In genomic region chr1:180386740-180387367, GRCh38 we compare ENCODE assay signal across 20 cellular contexts.
DNase-seq lines count a peak whose midpoint lies in the region; ATAC-seq and TF ChIP-seq lines count a peak whose summit lies in the region.
"Had no signal": no experiment of that assay in that cellular context is flagged by ENCODE, and none has a peak within 500 bp of the region (broad histone marks: within the 10 kb centered on the region; RNA-seq: fewer than 3 reads in every experiment).

No MANE protein-coding gene starts in this region.

- H3K27ac ChIP-seq in osteoblast (ENCODE audit: low read depth, low read length) (no peak overlapping the region), coronary artery (no peak overlapping the region)
- H3K27ac ChIP-seq: GM23248 had no signal

- peaks cover 26 to 47% of the 10 kb centered on the region in 2 donors for H3K36me3 Mint-ChIP-seq in activated T-cell treated with anti-CD3 and anti-CD28 coated beads, Interleukin-2, amount 50 U/mL, for 72 hours (ENCODE audit: insufficient read depth in 2 of 2)
- peaks cover 25% of the 10 kb centered on the region for H3K36me3 Mint-ChIP-seq in activated T-helper 17 cell treated with anti-CD3 and anti-CD28 coated beads, Interleukin-2, amount 50 U/mL, for 72 hours (ENCODE audit: low read depth)

- peaks cover 16% of the 10 kb centered on the region for H3K4me1 Mint-ChIP-seq in activated T-cell treated with anti-CD3 and anti-CD28 coated beads, Interleukin-2, amount 50 U/mL, for 72 hours (ENCODE audit: low read depth)
- H3K4me1 Mint-ChIP-seq in activated T-helper 17 cell treated with anti-CD3 and anti-CD28 coated beads, Interleukin-2, amount 50 U/mL, for 72 hours, result peaks cover 21% of the 10 kb centered on the region

- H3K79me2 ChIP-seq in osteoblast (ENCODE audit: insufficient read depth, low read length), result peaks cover 31% of the 10 kb centered on the region

- H4K20me1 ChIP-seq in osteoblast (ENCODE audit: insufficient read depth, low read length), result no peaks in the 10 kb centered on the region

- no peaks in the 10 kb centered on the region for H3K36me3 ChIP-seq in osteoblast (ENCODE audit: insufficient read depth, low read length)
- H3K36me3 ChIP-seq: BE2C had no signal

- H3K4me1 ChIP-seq in osteoblast (ENCODE audit: insufficient read depth, low read length), result no peaks in the 10 kb centered on the region
- H3K4me1 ChIP-seq: BE2C had no signal

- H3K4me2 ChIP-seq in osteoblast (ENCODE audit: insufficient read depth, low read length), result no peak overlapping the region

- ATAC-seq in activated T-cell treated with anti-CD3 and anti-CD28 coated beads, Interleukin-2, amount 50 U/mL, for 72 hours (replicated peaks in 1 of 2), result peak; percentile 65 to 80
- peak; percentile 68 for ATAC-seq in HG03025 (IDR thresholded peaks at IDR 0.05; ENCODE audit: low FRiP score, unreplicated experiment)
- peak; percentile 91 for ATAC-seq in activated T-helper 17 cell treated with anti-CD3 and anti-CD28 coated beads, Interleukin-2, amount 50 U/mL, for 72 hours (replicated peaks)
- ATAC-seq: Panc1, SK-N-SH treated with all-trans-retinoic acid at 6 μM for 48 hours had no signal

- no peaks in the 10 kb centered on the region for H3K27me3 Mint-ChIP-seq in activated T-cell treated with anti-CD3 and anti-CD28 coated beads, Interleukin-2, amount 50 U/mL, for 72 hours (ENCODE audit: low read depth)
- no peaks in the 10 kb centered on the region for H3K27me3 Mint-ChIP-seq in activated T-helper 17 cell treated with anti-CD3 and anti-CD28 coated beads, Interleukin-2, amount 50 U/mL, for 72 hours
- H3K27me3 Mint-ChIP-seq: CD4-positive, alpha-beta memory T cell had no signal

- no peak overlapping the region for H2AFZ ChIP-seq in osteoblast (ENCODE audit: low read length)
- H2AFZ ChIP-seq: GM23248 had no signal

- peaks cover 12 to 18% of the 10 kb centered on the region in 2 donors for H3K9me3 Mint-ChIP-seq in activated T-cell treated with anti-CD3 and anti-CD28 coated beads, Interleukin-2, amount 50 U/mL, for 72 hours
- peaks cover 23% of the 10 kb centered on the region for H3K9me3 Mint-ChIP-seq in activated T-helper 17 cell treated with anti-CD3 and anti-CD28 coated beads, Interleukin-2, amount 50 U/mL, for 72 hours

- H3K9me3 ChIP-seq in osteoblast (ENCODE audit: low read depth, low read length), result peaks cover 6% of the 10 kb centered on the region

- no peak for DNase-seq in activated T-cell treated with anti-CD3 and anti-CD28 coated beads, Interleukin-2, amount 50 U/mL, for 72 hours
- DNase-seq in activated T-cell treated with anti-CD3 and anti-CD28 coated beads, Interleukin-2, amount 50 U/mL, for 1 hour, result no peak
- DNase-seq in osteoblast (ENCODE audit: insufficient read length, low spot score, missing footprints), result peak; percentile 35
- no peak for DNase-seq in coronary artery (ENCODE audit: low spot score)
- no peak for DNase-seq in HCEC 1CT
- DNase-seq in glomerular visceral epithelial cell (ENCODE audit: extremely low spot score), result no peak
- DNase-seq: BE2C; CD4-positive, alpha-beta memory T cell; DND-41; GM23248; KG1; NCI-H1092 treated with DMSO at 0.1 percent for 48 hours; NCI-H1694; NCI-H2107; NCI-H748 treated with DMSO at 0.1 percent for 48 hours; SHP77 had no signal

- peak overlapping the region in 1 of 2 donors; percentile 69 for H3K4me3 Mint-ChIP-seq in activated T-cell treated with anti-CD3 and anti-CD28 coated beads, Interleukin-2, amount 50 U/mL, for 72 hours
- peak overlapping the region; percentile 60 for H3K4me3 Mint-ChIP-seq in activated T-helper 17 cell treated with anti-CD3 and anti-CD28 coated beads, Interleukin-2, amount 50 U/mL, for 72 hours
- H3K4me3 Mint-ChIP-seq: CD4-positive, alpha-beta memory T cell had no signal

- TF ChIP-seq CTCF in osteoblast (IDR thresholded peaks at IDR 0.05; ENCODE audit: extremely low read depth, low read depth, low read length) (no peak), coronary artery (IDR thresholded peaks at IDR 0.05) (no peak)

- H3K27ac Mint-ChIP-seq in activated T-cell treated with anti-CD3 and anti-CD28 coated beads, Interleukin-2, amount 50 U/mL, for 72 hours, result peak overlapping the region; percentile 87
- H3K27ac Mint-ChIP-seq in activated T-helper 17 cell treated with anti-CD3 and anti-CD28 coated beads, Interleukin-2, amount 50 U/mL, for 72 hours, result peak overlapping the region; percentile 72

- H3K4me3 ChIP-seq in osteoblast (ENCODE audit: insufficient read depth, low read length) (no peak overlapping the region), coronary artery (no peak overlapping the region)
- H3K4me3 ChIP-seq: GM23248 had no signal

- H3K27me3 ChIP-seq in osteoblast (ENCODE audit: insufficient read depth, low read length), result no peaks in the 10 kb centered on the region
- H3K27me3 ChIP-seq: BE2C had no signal
